1 cellular context compared by ENCODE assay signal in genomic region chr19:18919895-18920204, GRCh38.
TF ChIP-seq lines count a peak whose summit lies in the region.

No MANE protein-coding gene starts in this region.

TF ChIP-seq in WTC11, 78 proteins besides CTCF, POLR2A, EP300 and RAD21 (continued from another document):
- TF ChIP-seq E2F5 (CRISPR knock-in tag; IDR thresholded peaks at IDR 0.05) (no peak), ZNF121 (CRISPR knock-in tag; IDR thresholded peaks at IDR 0.05) (0 out of 2 replicates have a peak, but pooled peaks have one; percentile 20), CREB1 (CRISPR knock-in tag; IDR thresholded peaks at IDR 0.05) (no peak), RORB (CRISPR knock-in tag; IDR thresholded peaks at IDR 0.05) (no peak), ZNF423 (CRISPR knock-in tag; IDR thresholded peaks at IDR 0.05) (no peak), GRHL2 (CRISPR knock-in tag; IDR thresholded peaks at IDR 0.05; ENCODE audit: insufficient replicate concordance, severe bottlenecking) (no peak), ZNF317 (CRISPR knock-in tag; IDR thresholded peaks at IDR 0.05; ENCODE audit: borderline replicate concordance, low read depth) (no peak), ZNF138 (CRISPR knock-in tag; conservative IDR thresholded peaks at IDR 0.05) (no peak)
- TF ChIP-seq, protein P1, sequence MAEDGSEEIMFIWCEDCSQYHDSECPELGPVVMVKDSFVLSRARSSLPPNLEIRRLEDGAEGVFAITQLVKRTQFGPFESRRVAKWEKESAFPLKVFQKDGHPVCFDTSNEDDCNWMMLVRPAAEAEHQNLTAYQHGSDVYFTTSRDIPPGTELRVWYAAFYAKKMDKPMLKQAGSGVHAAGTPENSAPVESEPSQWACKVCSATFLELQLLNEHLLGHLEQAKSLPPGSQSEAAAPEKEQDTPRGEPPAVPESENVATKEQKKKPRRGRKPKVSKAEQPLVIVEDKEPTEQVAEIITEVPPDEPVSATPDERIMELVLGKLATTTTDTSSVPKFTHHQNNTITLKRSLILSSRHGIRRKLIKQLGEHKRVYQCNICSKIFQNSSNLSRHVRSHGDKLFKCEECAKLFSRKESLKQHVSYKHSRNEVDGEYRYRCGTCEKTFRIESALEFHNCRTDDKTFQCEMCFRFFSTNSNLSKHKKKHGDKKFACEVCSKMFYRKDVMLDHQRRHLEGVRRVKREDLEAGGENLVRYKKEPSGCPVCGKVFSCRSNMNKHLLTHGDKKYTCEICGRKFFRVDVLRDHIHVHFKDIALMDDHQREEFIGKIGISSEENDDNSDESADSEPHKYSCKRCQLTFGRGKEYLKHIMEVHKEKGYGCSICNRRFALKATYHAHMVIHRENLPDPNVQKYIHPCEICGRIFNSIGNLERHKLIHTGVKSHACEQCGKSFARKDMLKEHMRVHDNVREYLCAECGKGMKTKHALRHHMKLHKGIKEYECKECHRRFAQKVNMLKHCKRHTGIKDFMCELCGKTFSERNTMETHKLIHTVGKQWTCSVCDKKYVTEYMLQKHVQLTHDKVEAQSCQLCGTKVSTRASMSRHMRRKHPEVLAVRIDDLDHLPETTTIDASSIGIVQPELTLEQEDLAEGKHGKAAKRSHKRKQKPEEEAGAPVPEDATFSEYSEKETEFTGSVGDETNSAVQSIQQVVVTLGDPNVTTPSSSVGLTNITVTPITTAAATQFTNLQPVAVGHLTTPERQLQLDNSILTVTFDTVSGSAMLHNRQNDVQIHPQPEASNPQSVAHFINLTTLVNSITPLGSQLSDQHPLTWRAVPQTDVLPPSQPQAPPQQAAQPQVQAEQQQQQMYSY (CRISPR knock-in tag; IDR thresholded peaks at IDR 0.05), result 0 out of 2 replicates have a peak, but pooled peaks have one; percentile 39
- TF ChIP-seq, protein P2, sequence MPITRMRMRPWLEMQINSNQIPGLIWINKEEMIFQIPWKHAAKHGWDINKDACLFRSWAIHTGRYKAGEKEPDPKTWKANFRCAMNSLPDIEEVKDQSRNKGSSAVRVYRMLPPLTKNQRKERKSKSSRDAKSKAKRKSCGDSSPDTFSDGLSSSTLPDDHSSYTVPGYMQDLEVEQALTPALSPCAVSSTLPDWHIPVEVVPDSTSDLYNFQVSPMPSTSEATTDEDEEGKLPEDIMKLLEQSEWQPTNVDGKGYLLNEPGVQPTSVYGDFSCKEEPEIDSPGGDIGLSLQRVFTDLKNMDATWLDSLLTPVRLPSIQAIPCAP (CRISPR knock-in tag; IDR thresholded peaks at IDR 0.05), result no peak
